8 cellular contexts compared by ENCODE assay signal in genomic region chr12:107093547-107094448, GRCh38. TPM values are rescaled to one million over a fixed set of nuclear protein-coding genes. Genes with fewer than 3 reads are reported as not detected.
A peak's percentile ranks its signal among the peaks of the same experiment; 100 is the strongest.
DNase-seq lines count a peak whose midpoint lies in the region; ATAC-seq and TF ChIP-seq lines count a peak whose summit lies in the region.

TSS of gene CRY1 (minus strand) at chr12:107093549. CDS start at chr12:107092961, 588 bp downstream.

- DNase-seq in AG04449 (ENCODE audit: low read depth, low spot score), result peak; percentile 59
- DNase-seq in NCI-H510A (lab: John Stamatoyannopoulos, UW), result peak; percentile 89
- DNase-seq in activated CD4-positive, alpha-beta T cell treated with anti-CD3 and anti-CD28 coated beads for 4 hours, result peak; percentile 90 to 94
- DNase-seq in choroid plexus epithelial cell (ENCODE audit: low read depth), result peak; percentile 97
- DNase-seq in kidney epithelial cell (ENCODE audit: low read depth), result peak; percentile 65
- DNase-seq in stimulated activated CD4-positive, alpha-beta T cell treated with anti-CD3 and anti-CD28 coated beads, Interleukin-15, amount 100 ng/mL, for 1 hour (ENCODE audit: low read depth in 1 of 2, low spot score in 1 of 2), result peak; percentile 84 to 87

- POLR2A ChIA-PET in AG04449 (lab: Yijun Ruan, JAX), result interaction anchor here (0.7 to 4.2 kb wide), 3 partner anchors 105 to 318 kb away, joined by 3 to 25 read pairs (median 4); partner anchors contain the start of gene TMEM263

- no peaks in the 10 kb centered on the region for H3K27me3 ChIP-seq in kidney epithelial cell (ENCODE audit: control insufficient read depth, insufficient read depth, low read length)

- peak; percentile 89 for ATAC-seq in GM19023 (IDR thresholded peaks at IDR 0.05; ENCODE audit: unreplicated experiment)
- peak; percentile 89 for ATAC-seq in HG03354 (IDR thresholded peaks at IDR 0.05; ENCODE audit: poor library complexity, severe bottlenecking, unreplicated experiment)

- H3K4me3 ChIP-seq in AG04449 (ENCODE audit: low read depth, low read length), result peak within 1 kb of the TSS; percentile 97
- peak within 1 kb of the TSS; percentile 92 for H3K4me3 ChIP-seq in choroid plexus epithelial cell (ENCODE audit: low read depth, low read length)
- H3K4me3 ChIP-seq in kidney epithelial cell (ENCODE audit: low read depth, low read length), result peak within 1 kb of the TSS; percentile 91

- CTCF ChIA-PET in AG04449 (lab: Yijun Ruan, JAX), result interaction anchor here (0.6 to 7.7 kb wide), 7 partner anchors 8 to 515 kb away, joined by 3 to 88 read pairs (median 7); no protein-coding TSS in a partner anchor

- H3K36me3 ChIP-seq in kidney epithelial cell (ENCODE audit: control insufficient read depth, insufficient read depth, low read length), result no peaks in the 10 kb centered on the region

- no peak for TF ChIP-seq CTCF in AG04449 (IDR thresholded peaks at IDR 0.05; ENCODE audit: insufficient read depth, low read length, missing control alignments)
- TF ChIP-seq CTCF in choroid plexus epithelial cell (conservative IDR thresholded peaks at IDR 0.05; ENCODE audit: low read depth, low read length), result no peak
- no peak for TF ChIP-seq CTCF in kidney epithelial cell (IDR thresholded peaks at IDR 0.05; ENCODE audit: insufficient read depth, low read length, poor library complexity, severe bottlenecking)

RNA-seq across cellular contexts. Expression of gene CRY1, which starts in this region (rescaled TPM):
- 20.6 and 21.8 TPM in 2 replicates for total RNA-seq in kidney epithelial cell

Comparison
In these comparisons a context has a peak if more than half of its experiments do, and no peak if none do; other contexts are left out.
1. Peak in every context shown above with its lines: DNase-seq, ATAC-seq and H3K4me3 ChIP-seq.